In the genomic region with DNA sequence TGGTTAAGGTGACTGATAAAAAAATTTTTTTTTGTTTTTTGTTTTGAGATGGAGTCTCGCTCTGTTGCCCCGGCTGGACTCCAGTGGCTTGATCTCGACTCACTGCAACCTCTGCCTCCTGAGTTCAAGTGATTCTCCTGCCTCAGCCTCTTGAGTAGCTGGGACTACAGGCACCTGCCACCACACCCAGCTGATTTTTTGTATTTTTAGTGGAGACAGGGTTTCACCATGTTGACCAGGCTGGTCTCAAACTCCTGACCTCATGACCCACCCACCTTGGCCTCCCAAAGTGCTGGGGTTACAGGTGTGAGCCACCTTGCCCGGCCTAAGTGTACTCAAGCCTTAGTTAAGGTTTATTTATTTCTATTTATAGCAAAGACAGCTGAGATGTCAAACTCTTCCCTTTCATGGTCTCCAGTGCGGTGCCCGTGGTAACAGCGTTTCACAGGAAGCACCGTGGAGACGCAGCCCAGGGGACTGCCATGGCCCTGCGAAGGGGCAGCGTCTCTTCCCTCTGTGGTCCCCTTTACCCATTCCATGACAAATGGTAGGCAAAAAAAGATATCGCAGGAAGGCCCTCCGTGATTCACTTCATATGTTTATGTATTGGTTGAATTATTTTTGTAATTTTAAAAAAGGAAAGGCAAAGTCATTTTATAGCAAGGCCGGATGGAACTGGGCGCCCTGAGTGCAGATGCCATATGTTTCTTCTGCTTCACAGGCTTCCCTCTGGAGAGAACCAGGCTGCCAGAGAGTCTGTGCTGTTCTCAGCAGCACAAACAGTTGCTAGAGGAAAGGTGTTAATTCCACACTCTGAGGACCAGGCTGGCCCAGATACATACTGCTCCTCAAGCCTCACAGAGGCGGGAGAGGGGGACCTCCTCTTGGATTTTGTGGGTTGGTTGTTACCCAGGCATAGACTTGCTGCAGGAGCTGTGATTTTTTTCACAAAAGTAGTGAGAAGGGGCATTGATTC, we compare ENCODE assay signal across 1 cellular context.
TF ChIP-seq lines count a peak whose summit lies in the region.

No MANE protein-coding gene starts in this region.

TF ChIP-seq in K562, 482 proteins besides CTCF, POLR2A, EP300 and RAD21 (continued from another document):
- TF ChIP-seq, protein P1, sequence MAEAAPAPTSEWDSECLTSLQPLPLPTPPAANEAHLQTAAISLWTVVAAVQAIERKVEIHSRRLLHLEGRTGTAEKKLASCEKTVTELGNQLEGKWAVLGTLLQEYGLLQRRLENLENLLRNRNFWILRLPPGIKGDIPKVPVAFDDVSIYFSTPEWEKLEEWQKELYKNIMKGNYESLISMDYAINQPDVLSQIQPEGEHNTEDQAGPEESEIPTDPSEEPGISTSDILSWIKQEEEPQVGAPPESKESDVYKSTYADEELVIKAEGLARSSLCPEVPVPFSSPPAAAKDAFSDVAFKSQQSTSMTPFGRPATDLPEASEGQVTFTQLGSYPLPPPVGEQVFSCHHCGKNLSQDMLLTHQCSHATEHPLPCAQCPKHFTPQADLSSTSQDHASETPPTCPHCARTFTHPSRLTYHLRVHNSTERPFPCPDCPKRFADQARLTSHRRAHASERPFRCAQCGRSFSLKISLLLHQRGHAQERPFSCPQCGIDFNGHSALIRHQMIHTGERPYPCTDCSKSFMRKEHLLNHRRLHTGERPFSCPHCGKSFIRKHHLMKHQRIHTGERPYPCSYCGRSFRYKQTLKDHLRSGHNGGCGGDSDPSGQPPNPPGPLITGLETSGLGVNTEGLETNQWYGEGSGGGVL (CRISPR knock-in tag; IDR thresholded peaks at IDR 0.05) = no peak
- TF ChIP-seq ZNF551 (CRISPR knock-in tag; IDR thresholded peaks at IDR 0.05) (no peak), KLF10 (CRISPR knock-in tag; IDR thresholded peaks at IDR 0.05) (0 out of 2 replicates have a peak, but pooled peaks have one; percentile 21), PYGO2 (tag; IDR thresholded peaks at IDR 0.05) (no peak)
- TF ChIP-seq, protein P2, sequence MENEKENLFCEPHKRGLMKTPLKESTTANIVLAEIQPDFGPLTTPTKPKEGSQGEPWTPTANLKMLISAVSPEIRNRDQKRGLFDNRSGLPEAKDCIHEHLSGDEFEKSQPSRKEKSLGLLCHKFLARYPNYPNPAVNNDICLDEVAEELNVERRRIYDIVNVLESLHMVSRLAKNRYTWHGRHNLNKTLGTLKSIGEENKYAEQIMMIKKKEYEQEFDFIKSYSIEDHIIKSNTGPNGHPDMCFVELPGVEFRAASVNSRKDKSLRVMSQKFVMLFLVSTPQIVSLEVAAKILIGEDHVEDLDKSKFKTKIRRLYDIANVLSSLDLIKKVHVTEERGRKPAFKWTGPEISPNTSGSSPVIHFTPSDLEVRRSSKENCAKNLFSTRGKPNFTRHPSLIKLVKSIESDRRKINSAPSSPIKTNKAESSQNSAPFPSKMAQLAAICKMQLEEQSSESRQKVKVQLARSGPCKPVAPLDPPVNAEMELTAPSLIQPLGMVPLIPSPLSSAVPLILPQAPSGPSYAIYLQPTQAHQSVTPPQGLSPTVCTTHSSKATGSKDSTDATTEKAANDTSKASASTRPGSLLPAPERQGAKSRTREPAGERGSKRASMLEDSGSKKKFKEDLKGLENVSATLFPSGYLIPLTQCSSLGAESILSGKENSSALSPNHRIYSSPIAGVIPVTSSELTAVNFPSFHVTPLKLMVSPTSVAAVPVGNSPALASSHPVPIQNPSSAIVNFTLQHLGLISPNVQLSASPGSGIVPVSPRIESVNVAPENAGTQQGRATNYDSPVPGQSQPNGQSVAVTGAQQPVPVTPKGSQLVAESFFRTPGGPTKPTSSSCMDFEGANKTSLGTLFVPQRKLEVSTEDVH (IDR thresholded peaks at IDR 0.05; ENCODE audit: low read depth, partially characterized antibody) = peak; percentile 24
- TF ChIP-seq, protein P3, sequence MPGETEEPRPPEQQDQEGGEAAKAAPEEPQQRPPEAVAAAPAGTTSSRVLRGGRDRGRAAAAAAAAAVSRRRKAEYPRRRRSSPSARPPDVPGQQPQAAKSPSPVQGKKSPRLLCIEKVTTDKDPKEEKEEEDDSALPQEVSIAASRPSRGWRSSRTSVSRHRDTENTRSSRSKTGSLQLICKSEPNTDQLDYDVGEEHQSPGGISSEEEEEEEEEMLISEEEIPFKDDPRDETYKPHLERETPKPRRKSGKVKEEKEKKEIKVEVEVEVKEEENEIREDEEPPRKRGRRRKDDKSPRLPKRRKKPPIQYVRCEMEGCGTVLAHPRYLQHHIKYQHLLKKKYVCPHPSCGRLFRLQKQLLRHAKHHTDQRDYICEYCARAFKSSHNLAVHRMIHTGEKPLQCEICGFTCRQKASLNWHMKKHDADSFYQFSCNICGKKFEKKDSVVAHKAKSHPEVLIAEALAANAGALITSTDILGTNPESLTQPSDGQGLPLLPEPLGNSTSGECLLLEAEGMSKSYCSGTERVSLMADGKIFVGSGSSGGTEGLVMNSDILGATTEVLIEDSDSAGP (CRISPR knock-in tag; IDR thresholded peaks at IDR 0.05) = no peak
- TF ChIP-seq, protein P4, sequence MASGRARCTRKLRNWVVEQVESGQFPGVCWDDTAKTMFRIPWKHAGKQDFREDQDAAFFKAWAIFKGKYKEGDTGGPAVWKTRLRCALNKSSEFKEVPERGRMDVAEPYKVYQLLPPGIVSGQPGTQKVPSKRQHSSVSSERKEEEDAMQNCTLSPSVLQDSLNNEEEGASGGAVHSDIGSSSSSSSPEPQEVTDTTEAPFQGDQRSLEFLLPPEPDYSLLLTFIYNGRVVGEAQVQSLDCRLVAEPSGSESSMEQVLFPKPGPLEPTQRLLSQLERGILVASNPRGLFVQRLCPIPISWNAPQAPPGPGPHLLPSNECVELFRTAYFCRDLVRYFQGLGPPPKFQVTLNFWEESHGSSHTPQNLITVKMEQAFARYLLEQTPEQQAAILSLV (tag; IDR thresholded peaks at IDR 0.05) = no peak
- TF ChIP-seq, protein P5, sequence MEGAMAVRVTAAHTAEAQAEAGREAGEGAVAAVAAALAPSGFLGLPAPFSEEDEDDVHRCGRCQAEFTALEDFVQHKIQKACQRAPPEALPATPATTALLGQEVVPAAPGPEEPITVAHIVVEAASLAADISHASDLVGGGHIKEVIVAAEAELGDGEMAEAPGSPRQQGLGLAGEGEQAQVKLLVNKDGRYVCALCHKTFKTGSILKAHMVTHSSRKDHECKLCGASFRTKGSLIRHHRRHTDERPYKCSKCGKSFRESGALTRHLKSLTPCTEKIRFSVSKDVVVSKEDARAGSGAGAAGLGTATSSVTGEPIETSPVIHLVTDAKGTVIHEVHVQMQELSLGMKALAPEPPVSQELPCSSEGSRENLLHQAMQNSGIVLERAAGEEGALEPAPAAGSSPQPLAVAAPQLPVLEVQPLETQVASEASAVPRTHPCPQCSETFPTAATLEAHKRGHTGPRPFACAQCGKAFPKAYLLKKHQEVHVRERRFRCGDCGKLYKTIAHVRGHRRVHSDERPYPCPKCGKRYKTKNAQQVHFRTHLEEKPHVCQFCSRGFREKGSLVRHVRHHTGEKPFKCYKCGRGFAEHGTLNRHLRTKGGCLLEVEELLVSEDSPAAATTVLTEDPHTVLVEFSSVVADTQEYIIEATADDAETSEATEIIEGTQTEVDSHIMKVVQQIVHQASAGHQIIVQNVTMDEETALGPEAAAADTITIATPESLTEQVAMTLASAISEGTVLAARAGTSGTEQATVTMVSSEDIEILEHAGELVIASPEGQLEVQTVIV (CRISPR knock-in tag; IDR thresholded peaks at IDR 0.05; ENCODE audit: borderline replicate concordance) = no peak
